ENCODE assay signal across 1 cellular context in the genomic region with DNA sequence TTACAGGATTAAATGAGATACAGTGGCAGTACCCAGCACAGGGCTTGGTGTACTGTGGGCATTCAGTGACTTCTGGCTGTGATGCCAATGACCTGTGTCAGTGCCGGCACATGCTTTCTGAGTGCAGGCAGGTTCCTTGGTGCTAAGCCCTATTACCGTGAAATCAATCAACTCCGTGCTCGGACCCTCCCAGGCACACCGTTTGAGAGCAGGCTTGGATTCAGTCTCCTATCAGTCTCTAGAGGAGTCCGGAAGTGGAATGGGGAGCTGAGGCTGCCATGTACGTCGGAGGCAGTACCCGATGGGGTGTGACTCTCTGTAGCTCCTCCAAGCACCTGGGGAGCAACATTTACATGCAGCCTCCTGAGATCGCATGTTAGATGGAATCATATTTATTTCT.
TF ChIP-seq lines count a peak whose summit lies in the region.

No MANE protein-coding gene starts in this region.

TF ChIP-seq in HCT116, 20 proteins besides CTCF, POLR2A, EP300 and RAD21 (continued from another document):
- TF ChIP-seq, protein P1, sequence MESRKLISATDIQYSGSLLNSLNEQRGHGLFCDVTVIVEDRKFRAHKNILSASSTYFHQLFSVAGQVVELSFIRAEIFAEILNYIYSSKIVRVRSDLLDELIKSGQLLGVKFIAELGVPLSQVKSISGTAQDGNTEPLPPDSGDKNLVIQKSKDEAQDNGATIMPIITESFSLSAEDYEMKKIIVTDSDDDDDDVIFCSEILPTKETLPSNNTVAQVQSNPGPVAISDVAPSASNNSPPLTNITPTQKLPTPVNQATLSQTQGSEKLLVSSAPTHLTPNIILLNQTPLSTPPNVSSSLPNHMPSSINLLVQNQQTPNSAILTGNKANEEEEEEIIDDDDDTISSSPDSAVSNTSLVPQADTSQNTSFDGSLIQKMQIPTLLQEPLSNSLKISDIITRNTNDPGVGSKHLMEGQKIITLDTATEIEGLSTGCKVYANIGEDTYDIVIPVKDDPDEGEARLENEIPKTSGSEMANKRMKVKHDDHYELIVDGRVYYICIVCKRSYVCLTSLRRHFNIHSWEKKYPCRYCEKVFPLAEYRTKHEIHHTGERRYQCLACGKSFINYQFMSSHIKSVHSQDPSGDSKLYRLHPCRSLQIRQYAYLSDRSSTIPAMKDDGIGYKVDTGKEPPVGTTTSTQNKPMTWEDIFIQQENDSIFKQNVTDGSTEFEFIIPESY (IDR thresholded peaks at IDR 0.05; ENCODE audit: extremely low read depth, insufficient replicate concordance, low read length), result no peak
- TF ChIP-seq YY1 (IDR thresholded peaks at IDR 0.05; ENCODE audit: extremely low read depth, insufficient replicate concordance, low read depth, low read length), result no peak
- TF ChIP-seq SP1 (IDR thresholded peaks at IDR 0.05; ENCODE audit: low read depth), result no peak
